In genomic region chr13:75279834-75280369, GRCh38 we compare ENCODE assay signal across 20 cellular contexts.
"Had no signal": no experiment of that assay in that cellular context is flagged by ENCODE, and none has a peak within 500 bp of the region (broad histone marks: within the 10 kb centered on the region; RNA-seq: fewer than 3 reads in every experiment).

No MANE protein-coding gene starts in this region.

- H3K27me3 ChIP-seq: esophagus squamous epithelium, gastrocnemius medialis, upper lobe of left lung had no signal

- H3K9me3 ChIP-seq: gastrocnemius medialis had no signal

- FAIRE-seq: astrocyte, colon, keratinocyte had no signal

- H3K4me1 ChIP-seq: esophagus squamous epithelium, gastrocnemius medialis, lower lobe of right lung, upper lobe of left lung had no signal

- H3K4me3 ChIP-seq: esophagus squamous epithelium, gastrocnemius medialis, lower lobe of right lung, upper lobe of left lung had no signal

- DNase-seq: activated T-cell treated with anti-CD3 and anti-CD28 coated beads, Interleukin-2, amount 50 U/mL, for 1 hour; endodermal cell; esophagus squamous epithelium; gastrocnemius medialis; hypothalamus; lower lobe of right lung; natural killer cell; retina; stimulated activated CD4-positive, alpha-beta T cell treated with anti-CD3 and anti-CD28 coated beads, Interleukin-12 subunit alpha, Interleukin-12 subunit beta, amount 100 ng/mL, for 4 hours; stimulated activated CD4-positive, alpha-beta T cell treated with anti-CD3 and anti-CD28 coated beads, Interleukin-4, amount 100 ng/mL, for 4 hours; stimulated activated naive CD8-positive, alpha-beta T cell treated with anti-CD3 and anti-CD28 coated beads, Interleukin-15, Interleukin-2, amounts not matched to agents 100 U/mL and 50 U/mL, for 24 hours; T-helper 9 cell; upper lobe of left lung had no signal

- ATAC-seq: activated naive CD4-positive, alpha-beta T cell treated with anti-CD3 and anti-CD28 coated beads, Interleukin-2, amount 50 U/mL, for 72 hours; activated T-helper 17 cell treated with anti-CD3 and anti-CD28 coated beads, Interleukin-2, amount 50 U/mL, for 72 hours; left lobe of liver; lower lobe of right lung; natural killer cell; stimulated activated naive CD8-positive, alpha-beta T cell treated with anti-CD3 and anti-CD28 coated beads, Interleukin-15, Interleukin-2, amounts not matched to agents 100 U/mL and 50 U/mL, for 24 hours; WTC11 had no signal
